In the genomic region with DNA sequence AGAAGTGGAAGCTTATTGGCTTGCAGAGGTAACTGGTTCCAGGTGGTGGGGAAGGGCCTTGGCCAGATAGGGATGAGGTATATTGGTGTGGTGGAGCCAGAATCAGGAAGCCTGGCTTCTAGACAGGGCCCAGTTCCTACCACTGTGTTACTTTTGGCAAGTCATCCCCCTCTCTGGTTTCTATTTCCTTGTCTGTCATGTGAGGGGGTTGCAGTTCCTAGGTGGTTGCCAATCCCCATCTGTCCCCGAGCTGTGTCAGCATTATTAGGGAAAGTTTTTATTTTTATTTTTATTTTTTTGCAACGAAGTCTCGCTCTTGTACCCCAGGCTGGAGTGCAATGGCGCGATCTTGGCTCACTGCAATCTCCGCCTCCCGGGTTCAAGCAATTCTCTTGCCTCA, we compare ENCODE assay signal across 1 cellular context.
TF ChIP-seq lines count a peak whose summit lies in the region.

No MANE protein-coding gene starts in this region.

TF ChIP-seq in GM12878, 131 proteins besides CTCF, POLR2A, EP300 and RAD21:
- TF ChIP-seq BCL11A (IDR thresholded peaks at IDR 0.05; ENCODE audit: low read depth, low read length) (no peak), SPI1 (IDR thresholded peaks at IDR 0.05; ENCODE audit: borderline replicate concordance, insufficient read depth, low read depth, low read length) (no peak), EZH2 (IDR thresholded peaks at IDR 0.05; ENCODE audit: borderline replicate concordance, control insufficient read depth, low read depth, low read length) (no peak), NR2C2 (IDR thresholded peaks at IDR 0.05; ENCODE audit: borderline replicate concordance, control insufficient read depth, insufficient read length, low read depth) (no peak), CREB1 (IDR thresholded peaks at IDR 0.05; ENCODE audit: low read depth) (no peak), PAX8 (IDR thresholded peaks at IDR 0.05) (no peak), RBBP5 (conservative IDR thresholded peaks at IDR 0.05) (no peak), RUNX3 (IDR thresholded peaks at IDR 0.05; ENCODE audit: low read length) (no peak), STAT3 (IDR thresholded peaks at IDR 0.05; ENCODE audit: low read depth, low read length) (no peak), FOXK2 (IDR thresholded peaks at IDR 0.05) (no peak), NRF1 (conservative IDR thresholded peaks at IDR 0.05; ENCODE audit: low read depth, low read length) (no peak), ZNF207 (IDR thresholded peaks at IDR 0.05; ENCODE audit: borderline replicate concordance) (no peak), STAT1 (conservative IDR thresholded peaks at IDR 0.05) (no peak), MTA2 (IDR thresholded peaks at IDR 0.05; ENCODE audit: low read depth) (no peak), CREM (IDR thresholded peaks at IDR 0.05; ENCODE audit: low read depth) (no peak), MTA3 (IDR thresholded peaks at IDR 0.05; ENCODE audit: borderline replicate concordance, low read length) (no peak)
- TF ChIP-seq, protein P1, sequence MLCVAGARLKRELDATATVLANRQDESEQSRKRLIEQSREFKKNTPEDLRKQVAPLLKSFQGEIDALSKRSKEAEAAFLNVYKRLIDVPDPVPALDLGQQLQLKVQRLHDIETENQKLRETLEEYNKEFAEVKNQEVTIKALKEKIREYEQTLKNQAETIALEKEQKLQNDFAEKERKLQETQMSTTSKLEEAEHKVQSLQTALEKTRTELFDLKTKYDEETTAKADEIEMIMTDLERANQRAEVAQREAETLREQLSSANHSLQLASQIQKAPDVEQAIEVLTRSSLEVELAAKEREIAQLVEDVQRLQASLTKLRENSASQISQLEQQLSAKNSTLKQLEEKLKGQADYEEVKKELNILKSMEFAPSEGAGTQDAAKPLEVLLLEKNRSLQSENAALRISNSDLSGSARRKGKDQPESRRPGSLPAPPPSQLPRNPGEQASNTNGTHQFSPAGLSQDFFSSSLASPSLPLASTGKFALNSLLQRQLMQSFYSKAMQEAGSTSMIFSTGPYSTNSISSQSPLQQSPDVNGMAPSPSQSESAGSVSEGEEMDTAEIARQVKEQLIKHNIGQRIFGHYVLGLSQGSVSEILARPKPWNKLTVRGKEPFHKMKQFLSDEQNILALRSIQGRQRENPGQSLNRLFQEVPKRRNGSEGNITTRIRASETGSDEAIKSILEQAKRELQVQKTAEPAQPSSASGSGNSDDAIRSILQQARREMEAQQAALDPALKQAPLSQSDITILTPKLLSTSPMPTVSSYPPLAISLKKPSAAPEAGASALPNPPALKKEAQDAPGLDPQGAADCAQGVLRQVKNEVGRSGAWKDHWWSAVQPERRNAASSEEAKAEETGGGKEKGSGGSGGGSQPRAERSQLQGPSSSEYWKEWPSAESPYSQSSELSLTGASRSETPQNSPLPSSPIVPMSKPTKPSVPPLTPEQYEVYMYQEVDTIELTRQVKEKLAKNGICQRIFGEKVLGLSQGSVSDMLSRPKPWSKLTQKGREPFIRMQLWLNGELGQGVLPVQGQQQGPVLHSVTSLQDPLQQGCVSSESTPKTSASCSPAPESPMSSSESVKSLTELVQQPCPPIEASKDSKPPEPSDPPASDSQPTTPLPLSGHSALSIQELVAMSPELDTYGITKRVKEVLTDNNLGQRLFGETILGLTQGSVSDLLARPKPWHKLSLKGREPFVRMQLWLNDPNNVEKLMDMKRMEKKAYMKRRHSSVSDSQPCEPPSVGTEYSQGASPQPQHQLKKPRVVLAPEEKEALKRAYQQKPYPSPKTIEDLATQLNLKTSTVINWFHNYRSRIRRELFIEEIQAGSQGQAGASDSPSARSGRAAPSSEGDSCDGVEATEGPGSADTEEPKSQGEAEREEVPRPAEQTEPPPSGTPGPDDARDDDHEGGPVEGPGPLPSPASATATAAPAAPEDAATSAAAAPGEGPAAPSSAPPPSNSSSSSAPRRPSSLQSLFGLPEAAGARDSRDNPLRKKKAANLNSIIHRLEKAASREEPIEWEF (IDR thresholded peaks at IDR 0.05; ENCODE audit: insufficient replicate concordance, low read depth, low read length) = no peak
- TF ChIP-seq, protein P2, sequence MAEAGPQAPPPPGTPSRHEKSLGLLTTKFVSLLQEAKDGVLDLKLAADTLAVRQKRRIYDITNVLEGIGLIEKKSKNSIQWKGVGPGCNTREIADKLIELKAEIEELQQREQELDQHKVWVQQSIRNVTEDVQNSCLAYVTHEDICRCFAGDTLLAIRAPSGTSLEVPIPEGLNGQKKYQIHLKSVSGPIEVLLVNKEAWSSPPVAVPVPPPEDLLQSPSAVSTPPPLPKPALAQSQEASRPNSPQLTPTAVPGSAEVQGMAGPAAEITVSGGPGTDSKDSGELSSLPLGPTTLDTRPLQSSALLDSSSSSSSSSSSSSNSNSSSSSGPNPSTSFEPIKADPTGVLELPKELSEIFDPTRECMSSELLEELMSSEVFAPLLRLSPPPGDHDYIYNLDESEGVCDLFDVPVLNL (IDR thresholded peaks at IDR 0.05; ENCODE audit: low read depth, low read length) = no peak
TF ChIP-seq in GM12878: peak in this region for 0.
